In the genomic region with DNA sequence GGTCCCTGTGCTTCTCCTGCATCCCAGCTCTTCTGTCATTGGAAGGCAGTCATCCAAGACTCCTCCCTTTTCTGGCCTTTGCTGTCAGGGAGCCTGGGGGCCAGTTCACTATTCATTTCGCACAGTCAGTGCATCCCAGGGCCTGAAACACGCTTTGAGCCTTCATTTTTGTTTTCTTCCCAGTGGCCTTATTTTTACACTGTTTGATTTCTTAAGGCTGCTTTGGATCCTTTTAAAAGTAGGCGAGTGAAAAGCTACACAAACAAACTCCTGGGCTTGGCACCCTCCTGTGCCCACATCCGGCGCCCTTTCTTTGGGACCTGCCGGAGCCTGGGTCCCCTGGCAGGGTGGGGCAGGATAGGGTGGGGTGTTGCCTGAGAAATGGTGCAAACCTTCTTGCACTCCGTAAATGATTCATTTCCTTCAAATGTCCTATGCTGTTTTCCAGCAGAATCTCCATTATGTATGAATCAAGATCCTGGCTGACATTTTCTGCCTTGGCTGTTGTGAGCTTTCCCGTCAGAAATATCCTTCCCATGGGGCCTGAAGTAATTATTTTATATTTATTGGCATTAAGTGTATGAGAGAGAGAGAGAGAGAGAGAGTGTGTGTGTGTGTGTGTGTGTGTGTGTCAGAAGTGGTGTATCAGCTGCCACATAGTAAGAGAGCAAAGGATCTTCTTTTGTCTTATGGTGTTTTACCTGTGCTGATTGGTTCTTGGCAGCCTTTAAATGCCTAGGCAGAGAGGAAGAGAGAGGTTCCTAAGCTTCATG, we compare ENCODE assay signal across 8 cellular contexts. TPM values are rescaled to one million over a fixed set of nuclear protein-coding genes. Genes with fewer than 3 reads are reported as not detected.
DNase-seq lines count a peak whose midpoint lies in the region; ATAC-seq lines count a peak whose summit lies in the region.

No MANE protein-coding gene starts in this region.

- peak overlapping the region in 8 of 11 experiments; percentile 4 to 63 (median 46); a peak in 14 of 22 replicates for H3K9ac ChIP-seq in BLaER1 treated with 17β-estradiol and CSF1 and Interleukin-3, amounts not matched to agents 10 nM and 100 nM

- H3K27me3 ChIP-seq in BLaER1 treated with 17β-estradiol and CSF1 and Interleukin-3, amounts not matched to agents 10 nM and 100 nM, result no peaks in the 10 kb centered on the region

- H3K4me3 ChIP-seq in BLaER1 treated with 17β-estradiol and CSF1 and Interleukin-3, amounts not matched to agents 10 nM and 100 nM, result peak overlapping the region in 3 of 10 experiments; percentile 6 to 39 (median 35); a peak in 5 of 20 replicates

- peaks cover 9% of the 10 kb centered on the region for H3K36me3 Mint-ChIP-seq in central memory CD8-positive, alpha-beta T cell (ENCODE audit: insufficient read depth)
- peaks cover 13 to 24% (median 14%) of the 10 kb centered on the region in 3 donors for H3K36me3 Mint-ChIP-seq in naive thymus-derived CD8-positive, alpha-beta T cell

- peaks cover 0 to 94% (median 16%) of the 10 kb centered on the region in 11 experiments; a peak in 13 of 22 replicates for H4K20me1 ChIP-seq in BLaER1 treated with 17β-estradiol and CSF1 and Interleukin-3, amounts not matched to agents 10 nM and 100 nM

- peaks cover 24 to 37% (median 32%) of the 10 kb centered on the region in 11 experiments for H3K9me3 ChIP-seq in BLaER1 treated with 17β-estradiol and CSF1 and Interleukin-3, amounts not matched to agents 10 nM and 100 nM (replicated peaks in 1 of 11)

- peaks cover 8% of the 10 kb centered on the region for H3K9me3 Mint-ChIP-seq in central memory CD8-positive, alpha-beta T cell
- peaks cover 2 to 33% (median 13%) of the 10 kb centered on the region in 9 donors for H3K9me3 Mint-ChIP-seq in naive thymus-derived CD8-positive, alpha-beta T cell

- POLR2A ChIA-PET in naive thymus-derived CD8-positive, alpha-beta T cell (lab: Charles Lee), result interaction anchor here (0.9 to 3.5 kb wide), 5 partner anchors 8 to 46 kb away, joined by 3 to 24 read pairs (median 7); a partner anchor contains a TSS

- H3K4me1 ChIP-seq in BLaER1 treated with 17β-estradiol and CSF1 and Interleukin-3, amounts not matched to agents 10 nM and 100 nM, result peaks cover 58 to 76% (median 69%) of the 10 kb centered on the region in 10 experiments

- H3K4me2 ChIP-seq in BLaER1 treated with 17β-estradiol and CSF1 and Interleukin-3, amounts not matched to agents 10 nM and 100 nM, result peak overlapping the region; percentile 25 to 100 (median 99)

- H3K4me3 Mint-ChIP-seq in central memory CD8-positive, alpha-beta T cell, result peak overlapping the region; percentile 50
- H3K4me3 Mint-ChIP-seq in naive thymus-derived CD8-positive, alpha-beta T cell, result peak overlapping the region; percentile 29 to 74 (median 64)

- peaks cover 83% of the 10 kb centered on the region for H3K4me1 Mint-ChIP-seq in central memory CD8-positive, alpha-beta T cell
- peaks cover 60 to 89% (median 84%) of the 10 kb centered on the region in 4 donors for H3K4me1 Mint-ChIP-seq in naive thymus-derived CD8-positive, alpha-beta T cell

- peak overlapping the region; percentile 84 for H3K27ac Mint-ChIP-seq in central memory CD8-positive, alpha-beta T cell (ENCODE audit: low read depth)
- H3K27ac Mint-ChIP-seq in naive thymus-derived CD8-positive, alpha-beta T cell, result peak overlapping the region; percentile 49 to 94 (median 88)

- H3K27ac ChIP-seq in BLaER1 treated with 17β-estradiol and CSF1 and Interleukin-3, amounts not matched to agents 10 nM and 100 nM, result peak overlapping the region in 10 of 11 experiments; percentile 31 to 88 (median 63); a peak in 17 of 22 replicates

- peaks cover 8 to 71% (median 43%) of the 10 kb centered on the region in 11 experiments; a peak in 20 of 22 replicates for H3K36me3 ChIP-seq in BLaER1 treated with 17β-estradiol and CSF1 and Interleukin-3, amounts not matched to agents 10 nM and 100 nM

- peak; percentile 59 for ATAC-seq in central memory CD8-positive, alpha-beta T cell (replicated peaks; ENCODE audit: extremely low read depth, poor library complexity, severe bottlenecking)
- ATAC-seq in naive thymus-derived CD8-positive, alpha-beta T cell, result peak; percentile 84 to 87
- ATAC-seq in GM19351 (IDR thresholded peaks at IDR 0.05; ENCODE audit: unreplicated experiment), result no peak
- ATAC-seq in GM18873 (IDR thresholded peaks at IDR 0.05; ENCODE audit: low FRiP score, unreplicated experiment), result no peak

- DNase-seq in NCI-H226 (peak; percentile 60), NCI-H2227 (lab: John Stamatoyannopoulos, UW; ENCODE audit: unreplicated experiment) (no peak), hippocampal formation (lab: John Stamatoyannopoulos, UW) (no peak)
- no peak for DNase-seq in central memory CD8-positive, alpha-beta T cell (ENCODE audit: low spot score in 2 of 2)
- DNase-seq in naive thymus-derived CD8-positive, alpha-beta T cell, result peak in 9 of 10 donors; percentile 13 to 76 (median 36)

- H3K27me3 Mint-ChIP-seq in central memory CD8-positive, alpha-beta T cell, result no peaks in the 10 kb centered on the region
- no peaks in the 10 kb centered on the region for H3K27me3 Mint-ChIP-seq in naive thymus-derived CD8-positive, alpha-beta T cell

RNA-seq across cellular contexts. Expression of a gene that starts 45.6 kb away (rescaled TPM):
- total RNA-seq in naive thymus-derived CD8-positive, alpha-beta T cell, result 10 to 100 TPM; 72.1 to 76.9 TPM
- polyA plus RNA-seq in naive thymus-derived CD8-positive, alpha-beta T cell, result 10 to 100 TPM in 1 of 3 donors, 1 to 10 TPM in 2; 3.8 to 18.3 (median 5.6) TPM

Comparison
In these comparisons a context has a peak if more than half of its experiments do, and no peak if none do; other contexts are left out.
1. DNase-seq: peak in NCI-H226 (single experiment) and naive thymus-derived CD8-positive, alpha-beta T cell (9 of 10); none in central memory CD8-positive, alpha-beta T cell (0 of 2), NCI-H2227 (single experiment) and hippocampal formation (0 of 2).
2. ATAC-seq: peak in central memory CD8-positive, alpha-beta T cell (single experiment) and naive thymus-derived CD8-positive, alpha-beta T cell (2 of 2); none in GM19351 (single experiment) and GM18873 (single experiment).